In genomic region chr10:97999066-97999908, GRCh38 we compare ENCODE assay signal across 1 cellular context.
TF ChIP-seq lines count a peak whose summit lies in the region.

No MANE protein-coding gene starts in this region.

TF ChIP-seq in GM23338, 12 proteins besides CTCF, POLR2A, EP300 and RAD21 (continued from another document):
- peak; percentile 49 for TF ChIP-seq REST (IDR thresholded peaks at IDR 0.05; ENCODE audit: unreplicated experiment)
- TF ChIP-seq JUNB (IDR thresholded peaks at IDR 0.05; ENCODE audit: unreplicated experiment), result no peak
